9 cellular contexts compared by ENCODE assay signal in the genomic region with DNA sequence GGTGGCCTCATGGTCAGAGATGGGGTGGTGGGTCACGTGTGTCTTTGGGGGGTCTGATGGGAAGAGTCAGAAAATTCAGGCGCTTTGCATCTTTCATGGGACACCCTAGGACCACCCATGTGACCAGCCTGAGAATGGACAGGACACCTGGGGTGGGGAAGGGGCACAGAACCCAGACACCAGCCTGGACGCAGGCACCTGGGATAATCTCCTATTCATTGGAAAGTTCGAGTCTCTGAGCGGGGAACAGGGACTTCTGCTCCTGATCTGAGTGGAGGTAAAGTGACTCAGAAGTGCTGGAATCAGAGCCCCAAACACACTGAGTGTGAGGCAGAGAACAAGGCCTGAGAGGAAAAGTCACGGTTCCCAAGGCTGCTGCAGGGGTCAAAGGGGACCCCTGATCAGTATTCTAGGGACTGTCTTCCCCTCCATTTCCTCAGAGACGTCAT. TPM values are rescaled to one million over a fixed set of nuclear protein-coding genes. Genes with fewer than 3 reads are reported as not detected.
DNase-seq lines count a peak whose midpoint lies in the region; ATAC-seq and TF ChIP-seq lines count a peak whose summit lies in the region.
"Had no signal": no experiment of that assay in that cellular context is flagged by ENCODE, and none has a peak within 500 bp of the region (broad histone marks: within the 10 kb centered on the region; RNA-seq: fewer than 3 reads in every experiment).

No MANE protein-coding gene starts in this region.

- peak overlapping the region; percentile 46; the same call in 1 of the 2 replicates for H3K4me3 Mint-ChIP-seq in HFFc6

- DNase-seq in HFFc6 (no peak), iPS-NIHi11 (ENCODE audit: low spot score) (no peak)
- peak; percentile 5 for DNase-seq in central memory CD4-positive, alpha-beta T cell
- DNase-seq: DND-41 had no signal

- H3K27ac ChIP-seq in ACC112 (ENCODE audit: low read depth, low read length) (no peak overlapping the region), muscle layer of duodenum (ENCODE audit: low read length) (no peak overlapping the region)

- no peak overlapping the region for H2AFZ ChIP-seq in ACC112 (ENCODE audit: low read length, unreplicated experiment)

- ATAC-seq in HG03442 (IDR thresholded peaks at IDR 0.05; ENCODE audit: unreplicated experiment) (no peak), HG02852 (IDR thresholded peaks at IDR 0.05; ENCODE audit: unreplicated experiment) (no peak), GM18517 (IDR thresholded peaks at IDR 0.05; ENCODE audit: unreplicated experiment) (no peak)

- H3K27me3 ChIP-seq in ACC112 (ENCODE audit: insufficient read depth, low read length) (no peaks in the 10 kb centered on the region), muscle layer of duodenum (ENCODE audit: low read depth, low read length) (no peaks in the 10 kb centered on the region)

- no peaks in the 10 kb centered on the region for H3K36me3 Mint-ChIP-seq in HFFc6 (ENCODE audit: low read depth)

- H3K36me3 ChIP-seq in ACC112 (ENCODE audit: insufficient read depth, low read length), result peaks cover 24% of the 10 kb centered on the region
- H3K36me3 ChIP-seq in muscle layer of duodenum (ENCODE audit: control insufficient read depth in 1 of 2, insufficient read depth in 2 of 2, low read length in 2 of 2), result peaks cover 14 to 20% of the 10 kb centered on the region in 2 donors

- TF ChIP-seq CTCF in HFFc6 (IDR thresholded peaks at IDR 0.05), result no peak

- H3K4me3 ChIP-seq in ACC112 (ENCODE audit: low read depth, low read length), result peak overlapping the region; percentile 95
- peak overlapping the region; percentile 69 for H3K4me3 ChIP-seq in muscle layer of duodenum (ENCODE audit: low read depth in 1 of 2, low read length in 2 of 2)

- H3K4me1 ChIP-seq in ACC112 (ENCODE audit: control insufficient read depth, insufficient read depth, low read length, unreplicated experiment) (peaks cover 20% of the 10 kb centered on the region), muscle layer of duodenum (ENCODE audit: control insufficient read depth in 1 of 2, insufficient read depth in 2 of 2, low read length in 2 of 2) (peaks cover 5 to 18% of the 10 kb centered on the region in 2 donors)

- H3K9me3 ChIP-seq in muscle layer of duodenum (ENCODE audit: control insufficient read depth in 1 of 2, low read length in 2 of 2), result no peaks in the 10 kb centered on the region

- no peak overlapping the region for H3K27ac Mint-ChIP-seq in HFFc6

- H3K4me1 Mint-ChIP-seq in HFFc6 (ENCODE audit: low read depth), result peaks cover 6% of the 10 kb centered on the region; the same call in 1 of the 2 replicates

- H3K79me2 ChIP-seq in ACC112 (ENCODE audit: control insufficient read depth, insufficient read depth, low read length, unreplicated experiment), result peaks cover 24% of the 10 kb centered on the region

- H3K9me3 Mint-ChIP-seq in HFFc6, result no peaks in the 10 kb centered on the region

- peaks cover 33% of the 10 kb centered on the region for H3K27me3 Mint-ChIP-seq in HFFc6 (ENCODE audit: insufficient read depth)

RNA-seq across cellular contexts. Expression of a gene that starts 1.4 kb away (rescaled TPM):
- 100 to 1,000 TPM in 4 of 6 experiments, 10 to 100 TPM in 2; 74.1 to 178 (median 162) TPM for total RNA-seq in HFFc6 (2021; fragmentation: NEBNext Ultra II Directional; extraction: Animal tissue kit (Norgen Biotek cat#: 25700))

RNA-seq across cellular contexts. Expression of a gene that starts 47.8 kb away (rescaled TPM):
- total RNA-seq in HFFc6 (2021; fragmentation: NEBNext Ultra II Directional; extraction: Animal tissue kit (Norgen Biotek cat#: 25700)), result 10 to 100 TPM; 14.7 to 24.0 (median 17.7) TPM
